Comparison of ENCODE assay signal across 8 cellular contexts in the genomic region with DNA sequence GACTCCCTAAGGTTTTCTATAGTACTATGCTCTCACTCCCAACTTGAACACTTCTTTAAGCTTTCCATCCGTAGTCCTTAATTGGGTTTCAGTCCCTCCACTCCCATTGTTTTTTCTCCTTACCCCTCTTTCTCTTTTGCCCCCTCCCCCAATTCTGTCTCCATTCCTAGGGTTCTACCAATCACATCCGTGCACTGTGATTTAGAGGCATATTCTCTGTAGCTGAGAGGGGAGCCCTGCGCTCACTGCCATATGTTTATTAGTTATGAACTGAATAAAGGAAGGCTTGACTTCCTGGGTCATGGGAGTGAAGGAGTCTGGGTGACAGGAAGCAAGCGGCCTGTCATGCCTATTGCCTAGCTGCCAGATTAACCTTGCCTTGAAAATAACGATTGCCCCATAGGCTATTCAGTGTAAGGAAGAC. TPM values are rescaled to one million over a fixed set of nuclear protein-coding genes. Genes with fewer than 3 reads are reported as not detected.
DNase-seq lines count a peak whose midpoint lies in the region; ATAC-seq, FAIRE-seq and TF ChIP-seq lines count a peak whose summit lies in the region.

No MANE protein-coding gene starts in this region.

- FAIRE-seq in kidney (lab: Jason Lieb, UNC): no peak

- ATAC-seq in DND-41 (ENCODE audit: insufficient read depth, low read depth) (peak; percentile 76), GM21526 (IDR thresholded peaks at IDR 0.05; ENCODE audit: low FRiP score, unreplicated experiment) (peak; percentile 62), SK-N-SH treated with all-trans-retinoic acid at 6 μM for 48 hours (peak; percentile 79)

- intact Hi-C loops in kidney (cut with DNase I): no loop called here

- H4K20me1 ChIP-seq in DND-41 (ENCODE audit: insufficient read depth, low read length) (no peaks in the 10 kb centered on the region), Karpas-422 (ENCODE audit: insufficient read depth, low read depth, low read length) (no peaks in the 10 kb centered on the region)

- H3K27ac ChIP-seq in DND-41 (ENCODE audit: low read length) (peak overlapping the region; percentile 96), Karpas-422 (ENCODE audit: low read length) (peak overlapping the region; percentile 86), kidney (ENCODE audit: low read depth in 2 of 2, low read length in 2 of 2) (peak overlapping the region; percentile 72 to 91)

- H3K9ac ChIP-seq in DND-41 (ENCODE audit: low read depth, low read length) (peak overlapping the region; percentile 83), Karpas-422 (ENCODE audit: low read length) (peak overlapping the region; percentile 92), kidney (ENCODE audit: low read length in 2 of 2) (peak overlapping the region; percentile 43 to 74)

- H3K79me2 ChIP-seq in DND-41 (ENCODE audit: insufficient read depth, low read length) (peaks cover 44% of the 10 kb centered on the region), Karpas-422 (ENCODE audit: low read length) (peaks cover 35% of the 10 kb centered on the region)

- H3K4me1 ChIP-seq in DND-41 (ENCODE audit: insufficient read depth, low read length) (peaks cover 26% of the 10 kb centered on the region), Karpas-422 (ENCODE audit: low read length) (peaks cover 10% of the 10 kb centered on the region; the same call in 1 of the 2 replicates), kidney (ENCODE audit: control insufficient read depth in 1 of 2, insufficient read depth in 1 of 2, low read depth in 1 of 2, low read length in 2 of 2) (no peaks in the 10 kb centered on the region)

- peak overlapping the region; percentile 76 for H3K4me2 ChIP-seq in DND-41 (ENCODE audit: insufficient read depth, low read length)
- peak overlapping the region; percentile 73 for H3K4me2 ChIP-seq in Karpas-422 (ENCODE audit: low read depth, low read length, poor library complexity, severe bottlenecking)

- H3K9me3 ChIP-seq in DND-41 (ENCODE audit: insufficient read depth, low read length, severe bottlenecking) (no peaks in the 10 kb centered on the region), Karpas-422 (ENCODE audit: low read length) (no peaks in the 10 kb centered on the region), kidney (ENCODE audit: control insufficient read depth in 1 of 2, low read length in 2 of 2) (no peaks in the 10 kb centered on the region)

- H3K27me3 ChIP-seq in DND-41 (ENCODE audit: insufficient read depth, low read length, poor library complexity): no peaks in the 10 kb centered on the region
- H3K27me3 ChIP-seq in Karpas-422 (ENCODE audit: low read length): no peaks in the 10 kb centered on the region

- peaks cover 17% of the 10 kb centered on the region for H3K36me3 ChIP-seq in DND-41 (ENCODE audit: insufficient read depth, low read length)
- peaks cover 15% of the 10 kb centered on the region; the same call in 1 of the 2 replicates for H3K36me3 ChIP-seq in Karpas-422 (ENCODE audit: insufficient read depth, low read length)
- H3K36me3 ChIP-seq in kidney (ENCODE audit: control insufficient read depth in 1 of 2, insufficient read depth in 2 of 2, low read length in 2 of 2): no peaks in the 10 kb centered on the region

- TF ChIP-seq CTCF in DND-41 (IDR thresholded peaks at IDR 0.05; ENCODE audit: borderline replicate concordance, extremely low read depth, low read length, poor library complexity, severe bottlenecking) (no peak), cardiac fibroblast (IDR thresholded peaks at IDR 0.05; ENCODE audit: low read depth, low read length) (no peak), kidney (IDR thresholded peaks at IDR 0.05; ENCODE audit: borderline replicate concordance, extremely low read depth, insufficient read depth) (no peak)

- H3K9me2 ChIP-seq in Karpas-422 (replicated peaks; ENCODE audit: insufficient read depth, low read length): no peaks in the 10 kb centered on the region

- H3K4me3 ChIP-seq in DND-41 (ENCODE audit: low read depth in 1 of 2, low read length in 2 of 2): peak overlapping the region; percentile 77 to 80
- peak overlapping the region; percentile 81 for H3K4me3 ChIP-seq in Karpas-422 (ENCODE audit: low read length)
- H3K4me3 ChIP-seq in cardiac fibroblast (replicated peaks in 1 of 2; ENCODE audit: low read depth in 2 of 2, low read length in 2 of 2): peak overlapping the region; percentile 59 to 65
- peak overlapping the region; percentile 84 to 91 for H3K4me3 ChIP-seq in kidney (ENCODE audit: low read length in 2 of 2)

- H2AFZ ChIP-seq in DND-41 (ENCODE audit: low read depth, low read length) (peak overlapping the region; percentile 78), Karpas-422 (ENCODE audit: low read length) (no peak overlapping the region)

- peak; percentile 49 for DNase-seq in DND-41
- DNase-seq in Karpas-422: peak; percentile 72
- peak; percentile 66 to 74 for DNase-seq in cardiac fibroblast (ENCODE audit: low read depth in 2 of 2)
- DNase-seq in kidney: no peak
- peak; percentile 18 to 22 for DNase-seq in stimulated activated CD4-positive, alpha-beta T cell treated with anti-CD3 and anti-CD28 coated beads, Interleukin-2, amount 100 ng/mL, for 24 hours
- no peak for DNase-seq in NCI-H187 treated with DMSO at 0.1 percent for 48 hours (lab: John Stamatoyannopoulos, UW)

TF ChIP-seq in SK-N-SH treated with all-trans-retinoic acid at 6 μM for 48 hours, 23 proteins besides CTCF, POLR2A, EP300 and RAD21:
- TF ChIP-seq CSRNP3 (CRISPR knock-in tag; IDR thresholded peaks at IDR 0.05) (0 out of 2 replicates have a peak, but pooled peaks have one; percentile 45), CSDC2 (CRISPR knock-in tag; IDR thresholded peaks at IDR 0.05) (no peak)

RNA-seq across cellular contexts. Expression of gene MCTS1, which starts 0.5 kb away (rescaled TPM):
- 26.2 and 69.6 TPM in 2 replicates for total RNA-seq in Karpas-422 (2014; rRNA removed; shearing (Covaris generic); ENCODE audit: low replicate concordance)
- total RNA-seq in kidney: 30.6 TPM
- 73.7 TPM for polyA plus RNA-seq in kidney (ENCODE audit: insufficient read depth, low read depth, low replicate concordance)

RNA-seq across cellular contexts. Expression of gene C1GALT1C1, which starts 25.5 kb away (rescaled TPM):
- 20.7 and 25.8 TPM in 2 replicates for total RNA-seq in Karpas-422 (2014; rRNA removed; shearing (Covaris generic); ENCODE audit: low replicate concordance)
- total RNA-seq in kidney: 25.4 TPM
- polyA plus RNA-seq in kidney (ENCODE audit: insufficient read depth, low read depth, low replicate concordance): 35.1 TPM

RNA-seq across cellular contexts. Expression of gene CUL4B, which starts 43.6 kb away (rescaled TPM):
- 30.3 and 50.6 TPM in 2 replicates for total RNA-seq in Karpas-422 (2014; rRNA removed; shearing (Covaris generic); ENCODE audit: low replicate concordance)
- 34.7 TPM for total RNA-seq in kidney
- 15.7 TPM for polyA plus RNA-seq in kidney (ENCODE audit: insufficient read depth, low read depth, low replicate concordance)

Comparison
In these comparisons a context has a peak if more than half of its experiments do, and no peak if none do; other contexts are left out.
1. DNase-seq: peak in DND-41 (single experiment), Karpas-422 (single experiment), cardiac fibroblast (2 of 2) and stimulated activated CD4-positive, alpha-beta T cell treated with anti-CD3 and anti-CD28 coated beads, Interleukin-2, amount 100 ng/mL, for 24 hours (2 of 2); none in kidney (single experiment) and NCI-H187 treated with DMSO at 0.1 percent for 48 hours (single experiment).
2. Peak in every context shown above with its lines, with median percentiles within 50 percentile points of each other: ATAC-seq, H3K27ac ChIP-seq, H3K4me3 ChIP-seq and H3K9ac ChIP-seq.